In genomic region chr6:168117942-168118341, GRCh38 we compare ENCODE assay signal across 12 cellular contexts. TPM values are rescaled to one million over a fixed set of nuclear protein-coding genes. Genes with fewer than 3 reads are reported as not detected.
DNase-seq lines count a peak whose midpoint lies in the region; ATAC-seq and TF ChIP-seq lines count a peak whose summit lies in the region.
"Had no signal": no experiment of that assay in that cellular context is flagged by ENCODE, and none has a peak within 500 bp of the region (broad histone marks: within the 10 kb centered on the region; RNA-seq: fewer than 3 reads in every experiment).

No MANE protein-coding gene starts in this region.

- H3K4me1 ChIP-seq in Peyer's patch (no peaks in the 10 kb centered on the region), fibroblast of lung (ENCODE audit: control insufficient read depth, extremely low read depth, insufficient read depth, low read length) (no peaks in the 10 kb centered on the region), colonic mucosa (no peaks in the 10 kb centered on the region)

- ATAC-seq in HG03039 (IDR thresholded peaks at IDR 0.05; ENCODE audit: unreplicated experiment) (no peak), GM19395 (IDR thresholded peaks at IDR 0.05; ENCODE audit: unreplicated experiment) (no peak)
- ATAC-seq: right cardiac atrium had no signal

- TF ChIP-seq CTCF in Peyer's patch (IDR thresholded peaks at IDR 0.05) (peak in 4 of 6 experiments; percentile 8 to 45 (median 36)), fibroblast of lung (conservative IDR thresholded peaks at IDR 0.05 in 1 of 2, IDR thresholded peaks at IDR 0.05 in 1 of 2; ENCODE audit: low read depth in 1 of 2, low read length in 2 of 2) (peak; percentile 23 to 25), retinal pigment epithelial cell (conservative IDR thresholded peaks at IDR 0.05; ENCODE audit: low read depth, low read length) (peak; percentile 43), colonic mucosa (IDR thresholded peaks at IDR 0.05) (no peak)

- H3K4me3 ChIP-seq in H7 (ENCODE audit: insufficient read depth, low read depth, low read length) = no peak overlapping the region
- no peak overlapping the region for H3K4me3 ChIP-seq in Peyer's patch
- no peak overlapping the region for H3K4me3 ChIP-seq in fibroblast of lung (replicated peaks in 1 of 4; ENCODE audit: control extremely low read depth in 1 of 4, insufficient read depth in 1 of 4, low read depth in 3 of 4, low read length in 4 of 4)
- no peak overlapping the region for H3K4me3 ChIP-seq in retinal pigment epithelial cell (ENCODE audit: low read length)
- no peak overlapping the region for H3K4me3 ChIP-seq in colonic mucosa

- no peaks in the 10 kb centered on the region for H4K20me1 ChIP-seq in fibroblast of lung (ENCODE audit: control insufficient read depth, extremely low read depth, insufficient read depth, low read length)

- no peak overlapping the region for H3K27ac ChIP-seq in Peyer's patch
- no peak overlapping the region for H3K27ac ChIP-seq in fibroblast of lung (ENCODE audit: insufficient read depth, low read length)
- no peak overlapping the region for H3K27ac ChIP-seq in colonic mucosa

- H3K9me3 ChIP-seq in Peyer's patch (no peaks in the 10 kb centered on the region), fibroblast of lung (ENCODE audit: control insufficient read depth, insufficient read depth, low read depth, low read length) (no peaks in the 10 kb centered on the region), colonic mucosa (no peaks in the 10 kb centered on the region)

- H3K4me2 ChIP-seq in fibroblast of lung (ENCODE audit: extremely low read depth, insufficient read depth, low read length) = no peak overlapping the region

- no peak overlapping the region for H2AFZ ChIP-seq in fibroblast of lung (ENCODE audit: low read length)

- no peaks in the 10 kb centered on the region for H3K79me2 ChIP-seq in fibroblast of lung (ENCODE audit: control insufficient read depth, insufficient read depth, low read length)

- intact Hi-C loops in colonic mucosa (cut with DNase I) = loop anchor here (5.0 to 10.0 kb wide), 2 partner anchors 56 to 193 kb away; no protein-coding TSS in a partner anchor

- peak; percentile 84 for DNase-seq in H7
- peak in 2 of 3 donors; percentile 15 to 45 for DNase-seq in Peyer's patch
- no peak for DNase-seq in fibroblast of lung (ENCODE audit: low read depth in 2 of 2)
- no peak for DNase-seq in retinal pigment epithelial cell (ENCODE audit: low read depth)
- DNase-seq in colonic mucosa = no peak
- DNase-seq: effector CD4-positive, alpha-beta T cell; KG1; NCI-H2029 treated with DMSO at 0.1 percent for 48 hours; right cardiac atrium had no signal

- H3K9ac ChIP-seq in fibroblast of lung (ENCODE audit: insufficient read depth, low read length) (no peak overlapping the region), colonic mucosa (ENCODE audit: low read depth in 2 of 2, low read length in 2 of 2) (no peak overlapping the region)

- H3K27me3 ChIP-seq in H7 (ENCODE audit: control insufficient read depth, insufficient read depth, low read length) (no peaks in the 10 kb centered on the region), Peyer's patch (no peaks in the 10 kb centered on the region), fibroblast of lung (ENCODE audit: control insufficient read depth, insufficient read depth, low read length) (no peaks in the 10 kb centered on the region), colonic mucosa (no peaks in the 10 kb centered on the region)

- no peak for TF ChIP-seq POLR2A in Peyer's patch (IDR thresholded peaks at IDR 0.05)

- no peaks in the 10 kb centered on the region for H3K36me3 ChIP-seq in H7 (replicated peaks; ENCODE audit: control insufficient read depth, insufficient read depth, low read length)
- no peaks in the 10 kb centered on the region for H3K36me3 ChIP-seq in Peyer's patch
- H3K36me3 ChIP-seq in fibroblast of lung (ENCODE audit: control insufficient read depth, insufficient read depth, low read length) = no peaks in the 10 kb centered on the region
- no peaks in the 10 kb centered on the region for H3K36me3 ChIP-seq in colonic mucosa

RNA-seq across cellular contexts. Expression of gene FRMD1, which starts 38.9 kb away (rescaled TPM):
- 0.11 TPM in 1 of 2 replicates, not detected in the other for total RNA-seq in H7 (2014; rRNA removed; shearing (Covaris generic))
- total RNA-seq in Peyer's patch = 10 to 100 TPM in 3 of 4 donors, 1 to 10 TPM in 1; 1.7 to 28.7 (median 15.7) TPM
- not detected in 2 replicates for total RNA-seq in fibroblast of lung
- not detected in 2 replicates for polyA plus RNA-seq in fibroblast of lung
- not detected in 2 replicates for polyA plus RNA-seq in fibroblast of lung (2012)
- not detected in 2 replicates for polyA minus RNA-seq in fibroblast of lung (ENCODE audit: low replicate concordance)
- 10 to 100 TPM in 1 of 2 donors, 1 to 10 TPM in 1; 2.3 to 21.0 TPM for total RNA-seq in colonic mucosa
- total RNA-seq: mucosa of gallbladder had no signal

Comparison
In these comparisons a context has a peak if more than half of its experiments do, and no peak if none do; other contexts are left out.
1. DNase-seq: peak in H7 (single experiment) and Peyer's patch (2 of 3); none in fibroblast of lung (0 of 2), retinal pigment epithelial cell (single experiment) and colonic mucosa (single experiment).